In the genomic region with DNA sequence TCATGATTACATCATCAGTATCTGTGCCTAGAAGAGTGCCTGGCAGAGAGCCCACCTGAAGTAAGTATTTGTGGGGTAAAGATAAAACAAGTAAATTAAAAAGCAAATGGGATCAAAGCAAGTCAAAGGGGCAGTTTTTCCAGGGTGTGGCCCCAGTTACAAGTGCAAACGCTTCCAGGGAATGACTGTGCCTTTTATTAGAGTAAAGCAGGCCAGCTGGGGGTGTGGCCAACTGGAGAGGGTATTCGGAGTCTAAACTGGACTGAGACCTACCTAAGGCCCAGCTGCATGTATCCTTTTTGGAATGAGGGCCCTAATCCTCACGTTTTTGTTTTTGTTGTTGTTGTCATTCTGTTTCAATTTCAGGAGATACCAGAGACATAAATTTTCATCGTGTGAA, we compare ENCODE assay signal across 8 cellular contexts. TPM values are rescaled to one million over a fixed set of nuclear protein-coding genes. Genes with fewer than 3 reads are reported as not detected.
DNase-seq lines count a peak whose midpoint lies in the region; ATAC-seq, FAIRE-seq and TF ChIP-seq lines count a peak whose summit lies in the region.
"Not testable (repeated sequence)": the region's sequence is repeated elsewhere in the genome, so short reads cannot be mapped to it uniquely, and the experiment has no call there.
"Had no signal": no experiment of that assay in that cellular context is flagged by ENCODE, and none has a peak within 500 bp of the region (broad histone marks: within the 10 kb centered on the region; RNA-seq: fewer than 3 reads in every experiment).

No MANE protein-coding gene starts in this region.

- not testable (repeated sequence) for H3K9me2 ChIP-seq in PC-3 (replicated peaks; ENCODE audit: low read length)

- H3K4me1 ChIP-seq in PC-3 (ENCODE audit: insufficient read depth, low read length): peaks cover 16% of the 10 kb centered on the region
- not testable (repeated sequence) for H3K4me1 ChIP-seq in K562 (replicated peaks in 1 of 2; ENCODE audit: control insufficient read depth in 2 of 2, insufficient read depth in 2 of 2, low read length in 2 of 2); kidney (ENCODE audit: control insufficient read depth in 1 of 2, insufficient read depth in 1 of 2, low read depth in 1 of 2, low read length in 2 of 2); transverse colon

- not testable (repeated sequence) for H3F3A ChIP-seq in PC-3 (ENCODE audit: low read length, unreplicated experiment)

- TF ChIP-seq POLR2A in K562 (conservative IDR thresholded peaks at IDR 0.05); erythroblast (IDR thresholded peaks at IDR 0.05; ENCODE audit: low read length); transverse colon (IDR thresholded peaks at IDR 0.05): not testable (repeated sequence)

- not testable (repeated sequence) for BruUV-seq in PC-3 (replicated peaks; lab: Mats Ljungman, UMichigan); K562 (replicated peaks; lab: Mats Ljungman, UMichigan)

- DNase-seq in MG63 (peak; percentile 29), PC-3 (peak; percentile 38), K562 (ENCODE audit: extremely low read depth in 1 of 4, low spot score in 3 of 4) (peak in 1 of 4 experiments; percentile 39), erythroblast (lab: John Stamatoyannopoulos, UW) (peak; percentile 23 to 49), transverse colon (peak; percentile 22)
- DNase-seq in kidney: not testable (repeated sequence)

- not testable (repeated sequence) for H4K20me1 ChIP-seq in PC-3 (ENCODE audit: low read length); K562 (replicated peaks; ENCODE audit: control insufficient read depth, insufficient read depth, low read length)

- in situ Hi-C loops in K562 (cut with MboI); transverse colon (cut with MboI; ENCODE audit: low pct_ligation_motif_present in 1 of 4, low pct_unique_long_range_greater_than_20kb in 1 of 4, low sequenced_read_pairs in 3 of 4): not testable (repeated sequence)

- H3K9me3 ChIP-seq in MG63; PC-3 (ENCODE audit: low read length); K562 (replicated peaks; ENCODE audit: control insufficient read depth, insufficient read depth, low read depth, low read length); kidney (ENCODE audit: control insufficient read depth in 1 of 2, low read length in 2 of 2); transverse colon: not testable (repeated sequence)

- H3K27ac ChIP-seq in PC-3 (ENCODE audit: low read length): 0 out of 2 replicates have a peak overlapping the region, but pooled peaks have one; percentile 13
- H3K27ac ChIP-seq in K562 (ENCODE audit: extremely low read depth, low read depth, low read length); kidney (ENCODE audit: low read depth in 2 of 2, low read length in 2 of 2); transverse colon: not testable (repeated sequence)

- 4% methylated on average over 4 of the region's 4 CpGs for WGBS in K562 (ENCODE audit: insufficient coverage, low coverage, missing lambda C conversion rate)
- WGBS in transverse colon (ENCODE audit: low coverage in 1 of 2), 2 donors: 33 to 41% methylated on average over 2 to 4 of the region's 4 CpGs

- peak; percentile 82 for ATAC-seq in PC-3
- ATAC-seq in K562: peak; percentile 92

- not testable (repeated sequence) for TF ChIP-seq RAD21 in K562 (CRISPR knock-in tag; conservative IDR thresholded peaks at IDR 0.05 in 1 of 2, IDR thresholded peaks at IDR 0.05 in 1 of 2)

- not testable (repeated sequence) for H3K79me2 ChIP-seq in PC-3 (ENCODE audit: low read length); K562 (ENCODE audit: control insufficient read depth, insufficient read depth, low read length)

- H3K9me1 ChIP-seq in K562 (ENCODE audit: control insufficient read depth, insufficient read depth, low read length): not testable (repeated sequence)

- TF ChIP-seq EP300 in K562 (IDR thresholded peaks at IDR 0.05; ENCODE audit: low read length); transverse colon (IDR thresholded peaks at IDR 0.05; ENCODE audit: low read depth): not testable (repeated sequence)

- H3K27me3 ChIP-seq in MG63; PC-3 (ENCODE audit: low read length); K562 (ENCODE audit: control insufficient read depth in 2 of 2, insufficient read depth in 2 of 2, low read length in 2 of 2); transverse colon: not testable (repeated sequence)

- CTCF ChIA-PET in PC-3 (lab: Charles Lee); K562 (lab: Yijun Ruan, JAX; ENCODE audit: low intra/inter-chr PET ratio): not testable (repeated sequence)

- intact Hi-C loops in PC-3 (cut with micrococcal nuclease); K562 (cut with micrococcal nuclease); kidney (cut with DNase I); transverse colon (cut with DNase I; ENCODE audit: low total_unique reads): not testable (repeated sequence)

- not testable (repeated sequence) for H3K4me2 ChIP-seq in PC-3 (ENCODE audit: low read length); K562 (ENCODE audit: insufficient read depth, low read length)

- not testable (repeated sequence) for TF ChIP-seq CTCF in PC-3 (conservative IDR thresholded peaks at IDR 0.05; ENCODE audit: low read depth, low read length); K562 (IDR thresholded peaks at IDR 0.05 in 2 of 3, conservative IDR thresholded peaks at IDR 0.05 in 1 of 3; ENCODE audit: insufficient read depth in 2 of 3, low read depth in 1 of 3, low read length in 3 of 3); kidney (IDR thresholded peaks at IDR 0.05; ENCODE audit: borderline replicate concordance, extremely low read depth, insufficient read depth); transverse colon (IDR thresholded peaks at IDR 0.05)

- not testable (repeated sequence) for H2AFZ ChIP-seq in PC-3 (ENCODE audit: low read length); K562 (ENCODE audit: low read depth, low read length)

- POLR2A ChIA-PET in PC-3 (lab: Charles Lee; ENCODE audit: unreplicated experiment): not testable (repeated sequence)
- POLR2A ChIA-PET in K562 (lab: Yijun Ruan, JAX): interaction anchor here (0.7 kb wide), 1 partner anchor 16 kb away, joined by 3 read pairs; no protein-coding TSS in a partner anchor

- not testable (repeated sequence) for H3K9ac ChIP-seq in PC-3 (ENCODE audit: low read length); K562 (ENCODE audit: insufficient read depth in 1 of 2, low read depth in 2 of 2, low read length in 2 of 2); kidney (ENCODE audit: low read length in 2 of 2)

- not testable (repeated sequence) for H3K4me3 ChIP-seq in MG63; PC-3 (ENCODE audit: low read length); K562; kidney (ENCODE audit: low read length in 2 of 2); transverse colon

- FAIRE-seq in K562 (lab: Jason Lieb, UNC): peak; percentile 91
- peak; percentile 3 for FAIRE-seq in kidney (lab: Jason Lieb, UNC)

- H3K36me3 ChIP-seq in MG63; PC-3 (ENCODE audit: low read depth, low read length); K562 (ENCODE audit: control insufficient read depth, insufficient read depth, low read length); kidney (ENCODE audit: control insufficient read depth in 1 of 2, insufficient read depth in 2 of 2, low read length in 2 of 2); transverse colon: not testable (repeated sequence)

RNA-seq across cellular contexts. Expression of gene SPIN2A, which starts 3.9 kb away (rescaled TPM):
- total RNA-seq in MG63 (2014; rRNA removed; shearing (Covaris generic); ENCODE audit: low replicate concordance): not detected in 2 replicates
- total RNA-seq in PC-3 (2014; rRNA removed) (0.17 and 0.44 TPM in 2 replicates), K562 (2014; rRNA removed) (0.14 and 0.41 TPM in 2 replicates), K562 (2014; rRNA removed; fragmentation: Illumina TruSeq; extraction: Trizol) (0.32 and 0.40 TPM in 2 replicates), K562 (2015; rRNA removed; fragmentation: Illumina TruSeq; extraction: Trizol) (0.58 and 0.60 TPM in 2 replicates), K562 (2021) (0.60 and 0.65 TPM in 2 replicates), kidney (0.63 TPM), transverse colon (10 to 100 TPM in 1 of 4 donors, 1 to 10 TPM in 1, under 1 TPM in 1, not detected in 1; 0.64 to 15.7 (median 1.2) TPM)
- total RNA-seq in K562 (2011; cell fraction: chromatin; rRNA removed; ENCODE audit: low replicate concordance): 3.3 and 5.0 TPM in 2 replicates
- 3.2 and 4.0 TPM in 2 replicates for total RNA-seq in K562 (2011; cell fraction: nucleolus; rRNA removed)
- total RNA-seq in K562 (2011; cell fraction: nucleoplasm; rRNA removed): 2.7 and 4.5 TPM in 2 replicates
- polyA plus RNA-seq in K562 (2011; rRNA removed) (0.77 and 1.1 TPM in 2 replicates), K562 (2014; fragmentation: Illumina TruSeq; extraction: Trizol) (0.58 and 0.65 TPM in 2 replicates), K562 (2014; fragmentation: Nextera tagmentation; extraction: Ambion mirVana) (under 1 TPM; 0.03 to 0.04 TPM), K562 (2014; rRNA removed) (0.78 and 1.6 TPM in 2 replicates), kidney (ENCODE audit: insufficient read depth, low read depth, low replicate concordance) (not detected)
- 0.36 and 0.69 TPM in 2 replicates for polyA plus RNA-seq in K562 (2011; cell fraction: cytosol; rRNA removed)
- polyA plus RNA-seq in K562 (2011; cell fraction: nucleus; rRNA removed): 6.5 and 9.4 TPM in 2 replicates
- polyA plus RNA-seq in K562 (2012): 0.59 and 0.76 TPM in 2 replicates
- polyA minus RNA-seq in K562 (2011; rRNA and poly(A)+ RNA removed): 0.60 and 0.98 TPM in 2 replicates
- not detected in 2 replicates for polyA minus RNA-seq in K562 (2011; cell fraction: cytosol; rRNA and poly(A)+ RNA removed)
- polyA minus RNA-seq in K562 (2011; cell fraction: nucleus; rRNA and poly(A)+ RNA removed): 3.1 and 3.6 TPM in 2 replicates
- total RNA-seq: Daoy, G401 had no signal

RNA-seq across cellular contexts. Expression of gene SPIN2B, which starts 11.9 kb away (rescaled TPM):
- total RNA-seq in MG63 (2014; rRNA removed; shearing (Covaris generic); ENCODE audit: low replicate concordance): 8.4 and 10.8 TPM in 2 replicates
- 8.1 and 17.7 TPM in 2 replicates for total RNA-seq in PC-3 (2014; rRNA removed)
- 33.7 and 38.2 TPM in 2 replicates for total RNA-seq in K562 (2011; cell fraction: chromatin; rRNA removed; ENCODE audit: low replicate concordance)
- total RNA-seq in K562 (2011; cell fraction: nucleolus; rRNA removed): 18.0 and 22.6 TPM in 2 replicates
- total RNA-seq in K562 (2011; cell fraction: nucleoplasm; rRNA removed): 25.7 and 27.2 TPM in 2 replicates
- total RNA-seq in K562 (2014; rRNA removed): 16.8 and 19.3 TPM in 2 replicates
- total RNA-seq in K562 (2014; rRNA removed; fragmentation: Illumina TruSeq; extraction: Trizol): 15.2 and 15.3 TPM in 2 replicates
- 13.9 and 15.7 TPM in 2 replicates for total RNA-seq in K562 (2015; rRNA removed; fragmentation: Illumina TruSeq; extraction: Trizol)
- 14.2 and 15.5 TPM in 2 replicates for total RNA-seq in K562 (2021)
- polyA plus RNA-seq in K562 (2011; rRNA removed): 17.3 and 19.9 TPM in 2 replicates
- 8.5 and 12.7 TPM in 2 replicates for polyA plus RNA-seq in K562 (2011; cell fraction: cytosol; rRNA removed)
- polyA plus RNA-seq in K562 (2011; cell fraction: nucleus; rRNA removed): 38.6 and 42.4 TPM in 2 replicates
- 14.1 and 18.8 TPM in 2 replicates for polyA plus RNA-seq in K562 (2012)
- polyA plus RNA-seq in K562 (2014; fragmentation: Illumina TruSeq; extraction: Trizol): 12.1 and 14.9 TPM in 2 replicates
- 1 to 10 TPM; 6.2 to 7.0 TPM for polyA plus RNA-seq in K562 (2014; fragmentation: Nextera tagmentation; extraction: Ambion mirVana)
- 23.7 and 29.5 TPM in 2 replicates for polyA plus RNA-seq in K562 (2014; rRNA removed)
- 13.5 and 14.5 TPM in 2 replicates for polyA minus RNA-seq in K562 (2011; rRNA and poly(A)+ RNA removed)
- 4.4 and 6.8 TPM in 2 replicates for polyA minus RNA-seq in K562 (2011; cell fraction: cytosol; rRNA and poly(A)+ RNA removed)
- 24.4 and 31.0 TPM in 2 replicates for polyA minus RNA-seq in K562 (2011; cell fraction: nucleus; rRNA and poly(A)+ RNA removed)
- 13.7 TPM for total RNA-seq in kidney
- polyA plus RNA-seq in kidney (ENCODE audit: insufficient read depth, low read depth, low replicate concordance): 10.9 TPM
- total RNA-seq in transverse colon: 10 to 100 TPM in 2 of 4 donors, 1 to 10 TPM in 1, not detected in 1; 8.6 to 19.8 (median 19.7) TPM
